Comparison of ENCODE assay signal across 8 cellular contexts in the genomic region with DNA sequence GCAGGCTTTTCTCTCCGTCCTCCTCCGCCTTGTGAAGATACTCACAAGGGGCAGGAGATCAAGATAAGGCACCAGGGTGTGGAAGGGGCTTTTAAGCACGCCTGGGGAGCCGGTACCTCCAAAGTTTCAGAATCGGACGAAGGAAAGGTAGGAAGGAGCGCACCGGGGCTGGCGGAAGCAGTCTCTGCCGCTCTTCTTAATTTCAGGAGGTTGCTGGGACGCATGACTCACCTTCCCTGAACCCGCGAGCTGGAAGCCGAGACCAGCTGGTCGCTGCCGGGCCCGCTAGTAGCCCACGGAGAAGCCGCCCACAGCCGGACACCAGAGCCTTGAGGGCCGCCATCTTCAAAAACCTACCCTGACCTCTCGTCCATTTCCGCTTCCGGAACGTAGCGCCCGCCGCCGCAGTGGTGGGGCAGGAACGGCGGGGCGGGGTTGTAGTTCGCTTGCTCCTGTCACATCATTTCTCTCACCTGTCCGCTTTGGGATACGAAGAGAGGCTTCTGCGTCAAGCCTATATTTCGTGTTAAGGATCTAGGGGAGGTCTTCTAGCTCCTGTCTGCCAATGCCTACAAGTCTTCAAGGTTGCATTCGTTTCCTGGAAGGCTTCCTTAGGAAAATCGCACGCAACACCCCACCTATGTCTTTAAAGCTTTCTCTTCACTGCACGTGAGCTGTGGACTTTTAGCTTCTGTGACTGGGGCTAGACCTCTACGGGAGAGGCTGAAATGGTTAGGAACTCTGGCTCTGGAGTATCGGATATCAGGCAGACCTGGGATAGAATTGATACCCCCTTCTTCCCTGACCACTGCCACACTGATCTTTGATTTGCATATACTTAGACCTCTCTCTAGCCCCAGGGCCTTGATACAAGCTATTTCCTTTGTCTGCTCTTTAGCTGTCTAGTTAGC. TPM values are rescaled to one million over a fixed set of nuclear protein-coding genes. Genes with fewer than 3 reads are reported as not detected.
A peak's percentile ranks its signal among the peaks of the same experiment; 100 is the strongest.
DNase-seq lines count a peak whose midpoint lies in the region; ATAC-seq and TF ChIP-seq lines count a peak whose summit lies in the region.

Gene MRPS18A (minus strand): TSS at position 355 of the 911 bp plus-strand sequence. CDS start 12 bp downstream, at position 343.

- peak; percentile 81 for ATAC-seq in GM21717 (IDR thresholded peaks at IDR 0.05; ENCODE audit: unreplicated experiment)

- CTCF ChIA-PET in RWPE1 (lab: Yijun Ruan, JAX) = interaction anchor here (0.6 to 1.1 kb wide), 4 partner anchors 20 to 85 kb away, joined by 3 to 5 read pairs (median 3); partner anchors contain the start of gene VEGFA

- POLR2A ChIA-PET in RWPE1 (lab: Yijun Ruan, JAX; ENCODE audit: low non-redundant PET) = interaction anchor here (0.6 to 1.1 kb wide), 3 partner anchors 21 to 83 kb away, joined by 3 to 5 read pairs (median 3); partner anchors contain the start of gene VEGFA

- H3K36me3 Mint-ChIP-seq in activated T-helper 2 cell treated with anti-CD3 and anti-CD28 coated beads, Interferon-gamma antibody, Interleukin-2, Interleukin-4, amounts not matched to agents 10 μg/mL and 5 μg/mL and 100 μg/mL, durations not matched to agents 14 hours and 24 hours and 36 hours (ENCODE audit: low read depth) = peaks cover 24% of the 10 kb centered on the region
- peaks cover 12% of the 10 kb centered on the region for H3K36me3 Mint-ChIP-seq in nephron (ENCODE audit: low read depth)
- peaks cover 15% of the 10 kb centered on the region for H3K36me3 Mint-ChIP-seq in stimulated activated naive CD8-positive, alpha-beta T cell treated with anti-CD3 and anti-CD28 coated beads, Interleukin-15, Interleukin-2, amounts not matched to agents 100 ng/mL and 50 ng/mL, for 24 hours (ENCODE audit: low read depth)

- H3K27me3 Mint-ChIP-seq in activated T-helper 2 cell treated with anti-CD3 and anti-CD28 coated beads, Interferon-gamma antibody, Interleukin-2, Interleukin-4, amounts not matched to agents 10 μg/mL and 5 μg/mL and 100 μg/mL, durations not matched to agents 14 hours and 24 hours and 36 hours (ENCODE audit: low read depth) = no peaks in the 10 kb centered on the region
- H3K27me3 Mint-ChIP-seq in nephron (ENCODE audit: low read depth) = peaks cover 5% of the 10 kb centered on the region
- H3K27me3 Mint-ChIP-seq in stimulated activated naive CD8-positive, alpha-beta T cell treated with anti-CD3 and anti-CD28 coated beads, Interleukin-15, Interleukin-2, amounts not matched to agents 100 ng/mL and 50 ng/mL, for 24 hours = peaks cover 4% of the 10 kb centered on the region

- TF ChIP-seq CTCF in RWPE1 (conservative IDR thresholded peaks at IDR 0.05; ENCODE audit: low read depth) (no peak), fibroblast of pulmonary artery (IDR thresholded peaks at IDR 0.05; ENCODE audit: low read length, missing control alignments) (no peak), nephron (IDR thresholded peaks at IDR 0.05; ENCODE audit: unreplicated experiment in 3 of 3) (no peak)

- in situ Hi-C loops in KBM-7 (cut with MboI; ENCODE audit: low pct_unique_long_range_greater_than_20kb, low sequenced_read_pairs) = no loop called here

- intact Hi-C loops in activated T-helper 2 cell treated with anti-CD3 and anti-CD28 coated beads, Interferon-gamma antibody, Interleukin-2, Interleukin-4, amounts not matched to agents 10 μg/mL and 5 μg/mL and 100 μg/mL, durations not matched to agents 14 hours and 24 hours and 36 hours (cut with micrococcal nuclease) = loop anchor here (2.0 kb wide), 1 partner anchor 21 kb away; no protein-coding TSS in a partner anchor

- peak within 1 kb of the TSS; percentile 79 for H3K27ac Mint-ChIP-seq in activated T-helper 2 cell treated with anti-CD3 and anti-CD28 coated beads, Interferon-gamma antibody, Interleukin-2, Interleukin-4, amounts not matched to agents 10 μg/mL and 5 μg/mL and 100 μg/mL, durations not matched to agents 14 hours and 24 hours and 36 hours
- peak within 1 kb of the TSS; percentile 87 to 94 (median 91) for H3K27ac Mint-ChIP-seq in nephron
- peak within 1 kb of the TSS; percentile 90 for H3K27ac Mint-ChIP-seq in stimulated activated naive CD8-positive, alpha-beta T cell treated with anti-CD3 and anti-CD28 coated beads, Interleukin-15, Interleukin-2, amounts not matched to agents 100 ng/mL and 50 ng/mL, for 24 hours

- DNase-seq in DMS79 treated with DMSO at 0.1 percent for 48 hours (lab: John Stamatoyannopoulos, UW) (peak; percentile 94), KBM-7 (peak; percentile 80), RWPE1 (ENCODE audit: low spot score) (peak; percentile 87), fibroblast of pulmonary artery (ENCODE audit: low read depth) (peak; percentile 66)
- peak; percentile 75 for DNase-seq in activated T-helper 2 cell treated with anti-CD3 and anti-CD28 coated beads, Interferon-gamma antibody, Interleukin-2, Interleukin-4, amounts not matched to agents 10 μg/mL and 5 μg/mL and 100 μg/mL, durations not matched to agents 14 hours and 24 hours and 36 hours (ENCODE audit: low spot score)

- no peaks in the 10 kb centered on the region for H3K9me3 Mint-ChIP-seq in activated T-helper 2 cell treated with anti-CD3 and anti-CD28 coated beads, Interferon-gamma antibody, Interleukin-2, Interleukin-4, amounts not matched to agents 10 μg/mL and 5 μg/mL and 100 μg/mL, durations not matched to agents 14 hours and 24 hours and 36 hours
- no peaks in the 10 kb centered on the region for H3K9me3 Mint-ChIP-seq in nephron
- no peaks in the 10 kb centered on the region for H3K9me3 Mint-ChIP-seq in stimulated activated naive CD8-positive, alpha-beta T cell treated with anti-CD3 and anti-CD28 coated beads, Interleukin-15, Interleukin-2, amounts not matched to agents 100 ng/mL and 50 ng/mL, for 24 hours

- peak within 1 kb of the TSS; percentile 83 for H3K27ac ChIP-seq in RWPE1

- H3K4me3 ChIP-seq in fibroblast of pulmonary artery (replicated peaks; ENCODE audit: low read depth, low read length) = peak within 1 kb of the TSS; percentile 94

- peaks cover 39% of the 10 kb centered on the region for H3K4me1 Mint-ChIP-seq in activated T-helper 2 cell treated with anti-CD3 and anti-CD28 coated beads, Interferon-gamma antibody, Interleukin-2, Interleukin-4, amounts not matched to agents 10 μg/mL and 5 μg/mL and 100 μg/mL, durations not matched to agents 14 hours and 24 hours and 36 hours (ENCODE audit: low read depth)
- peaks cover 46% of the 10 kb centered on the region for H3K4me1 Mint-ChIP-seq in nephron
- peaks cover 48% of the 10 kb centered on the region for H3K4me1 Mint-ChIP-seq in stimulated activated naive CD8-positive, alpha-beta T cell treated with anti-CD3 and anti-CD28 coated beads, Interleukin-15, Interleukin-2, amounts not matched to agents 100 ng/mL and 50 ng/mL, for 24 hours (ENCODE audit: low read depth)

- peak within 1 kb of the TSS; percentile 95 for H3K4me3 Mint-ChIP-seq in activated T-helper 2 cell treated with anti-CD3 and anti-CD28 coated beads, Interferon-gamma antibody, Interleukin-2, Interleukin-4, amounts not matched to agents 10 μg/mL and 5 μg/mL and 100 μg/mL, durations not matched to agents 14 hours and 24 hours and 36 hours (ENCODE audit: low read depth)
- peak within 1 kb of the TSS; percentile 97 to 98 (median 97) for H3K4me3 Mint-ChIP-seq in nephron
- peak within 1 kb of the TSS; percentile 94 for H3K4me3 Mint-ChIP-seq in stimulated activated naive CD8-positive, alpha-beta T cell treated with anti-CD3 and anti-CD28 coated beads, Interleukin-15, Interleukin-2, amounts not matched to agents 100 ng/mL and 50 ng/mL, for 24 hours

RNA-seq across cellular contexts. Expression of gene MRPS18A, which starts in this region (rescaled TPM):
- 44.8 and 45.1 TPM in 2 replicates for total RNA-seq in activated T-helper 2 cell treated with anti-CD3 and anti-CD28 coated beads, Interferon-gamma antibody, Interleukin-2, Interleukin-4, amounts not matched to agents 10 μg/mL and 5 μg/mL and 100 μg/mL, durations not matched to agents 14 hours and 24 hours and 36 hours

Comparison
In these comparisons a context has a peak if more than half of its experiments do, and no peak if none do; other contexts are left out.
1. Peak in every context shown above with its lines: DNase-seq, ATAC-seq, H3K4me3 ChIP-seq and H3K27ac ChIP-seq.